Comparison of ENCODE assay signal across 9 cellular contexts in the genomic region with DNA sequence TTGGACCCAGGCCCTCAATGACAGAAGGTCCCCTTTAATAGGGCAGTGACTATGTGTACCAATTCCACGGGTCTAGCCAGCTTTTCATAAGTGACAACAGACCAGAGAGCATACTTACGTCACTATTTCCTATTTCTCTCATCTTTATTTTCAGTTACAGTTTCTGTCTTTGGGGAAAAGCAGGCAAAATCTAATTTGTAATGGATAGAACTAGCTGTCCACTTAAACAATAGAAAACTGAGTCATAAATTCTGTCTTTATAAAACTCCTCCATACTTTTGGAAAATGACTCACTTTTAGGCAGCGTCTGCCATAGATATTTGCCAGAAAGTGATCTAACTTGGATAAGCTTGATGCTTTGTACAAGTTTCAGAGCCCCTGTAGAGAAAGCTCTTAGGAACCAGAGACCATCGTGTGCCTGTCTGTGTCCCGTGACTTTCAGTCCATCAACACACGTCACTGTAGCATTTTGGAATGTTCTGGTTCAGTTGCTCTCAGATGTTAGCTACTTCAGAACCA.
DNase-seq lines count a peak whose midpoint lies in the region; ATAC-seq and TF ChIP-seq lines count a peak whose summit lies in the region.
"Had no signal": no experiment of that assay in that cellular context is flagged by ENCODE, and none has a peak within 500 bp of the region (broad histone marks: within the 10 kb centered on the region; RNA-seq: fewer than 3 reads in every experiment).

No MANE protein-coding gene starts in this region.

- no peaks in the 10 kb centered on the region for H3K27me3 Mint-ChIP-seq in activated T-helper 2 cell treated with anti-CD3 and anti-CD28 coated beads, Interferon-gamma antibody, Interleukin-2, Interleukin-4, amounts not matched to agents 10 μg/mL and 5 μg/mL and 100 μg/mL, durations not matched to agents 14 hours and 24 hours and 36 hours (ENCODE audit: low read depth)
- H3K27me3 Mint-ChIP-seq in naive thymus-derived CD4-positive, alpha-beta T cell = no peaks in the 10 kb centered on the region

- peaks cover 0 to 7% of the 10 kb centered on the region in 2 donors for H3K4me1 ChIP-seq in naive thymus-derived CD4-positive, alpha-beta T cell (ENCODE audit: control insufficient read depth in 2 of 2, insufficient read depth in 2 of 2, low read length in 2 of 2)
- no peaks in the 10 kb centered on the region for H3K4me1 ChIP-seq in BE2C

- peak overlapping the region; percentile 24 for H3K4me3 Mint-ChIP-seq in activated T-helper 2 cell treated with anti-CD3 and anti-CD28 coated beads, Interferon-gamma antibody, Interleukin-2, Interleukin-4, amounts not matched to agents 10 μg/mL and 5 μg/mL and 100 μg/mL, durations not matched to agents 14 hours and 24 hours and 36 hours (ENCODE audit: low read depth)
- H3K4me3 Mint-ChIP-seq in naive thymus-derived CD4-positive, alpha-beta T cell = peak overlapping the region in 5 of 10 donors; percentile 27 to 70 (median 35)

- no peaks in the 10 kb centered on the region for H3K9me3 ChIP-seq in naive thymus-derived CD4-positive, alpha-beta T cell (ENCODE audit: control insufficient read depth in 2 of 3, low read length in 3 of 3)
- no peaks in the 10 kb centered on the region for H3K9me3 ChIP-seq in BE2C

- H3K4me1 Mint-ChIP-seq in activated T-helper 2 cell treated with anti-CD3 and anti-CD28 coated beads, Interferon-gamma antibody, Interleukin-2, Interleukin-4, amounts not matched to agents 10 μg/mL and 5 μg/mL and 100 μg/mL, durations not matched to agents 14 hours and 24 hours and 36 hours (ENCODE audit: low read depth) = peaks cover 49% of the 10 kb centered on the region
- H3K4me1 Mint-ChIP-seq in naive thymus-derived CD4-positive, alpha-beta T cell = peaks cover 43 to 73% (median 55%) of the 10 kb centered on the region in 7 donors

- no peak overlapping the region for H3K27ac ChIP-seq in naive thymus-derived CD4-positive, alpha-beta T cell (ENCODE audit: low read depth, low read length)

- no peaks in the 10 kb centered on the region for H3K36me3 ChIP-seq in naive thymus-derived CD4-positive, alpha-beta T cell (ENCODE audit: control insufficient read depth in 2 of 3, insufficient read depth in 3 of 3, low read length in 3 of 3)
- no peaks in the 10 kb centered on the region for H3K36me3 ChIP-seq in BE2C

- intact Hi-C loops in activated T-helper 2 cell treated with anti-CD3 and anti-CD28 coated beads, Interferon-gamma antibody, Interleukin-2, Interleukin-4, amounts not matched to agents 10 μg/mL and 5 μg/mL and 100 μg/mL, durations not matched to agents 14 hours and 24 hours and 36 hours (cut with micrococcal nuclease) = loop anchor here (1.0 to 5.0 kb wide), 7 partner anchors 22 to 954 kb away; no protein-coding TSS in a partner anchor
- intact Hi-C loops in naive thymus-derived CD4-positive, alpha-beta T cell (cut with micrococcal nuclease) = loop anchor here (1.0 to 5.0 kb wide), 5 partner anchors 22 to 859 kb away; partner anchors contain the start of gene IQGAP2 (in 1 of the 2)
- intact Hi-C loops in left colon (cut with DNase I, micrococcal nuclease) = no loop called here

- no peaks in the 10 kb centered on the region for H3K27me3 ChIP-seq in naive thymus-derived CD4-positive, alpha-beta T cell (ENCODE audit: control insufficient read depth in 2 of 2, insufficient read depth in 2 of 2, low read length in 2 of 2)
- H3K27me3 ChIP-seq in BE2C = no peaks in the 10 kb centered on the region

- H3K36me3 Mint-ChIP-seq in activated T-helper 2 cell treated with anti-CD3 and anti-CD28 coated beads, Interferon-gamma antibody, Interleukin-2, Interleukin-4, amounts not matched to agents 10 μg/mL and 5 μg/mL and 100 μg/mL, durations not matched to agents 14 hours and 24 hours and 36 hours (ENCODE audit: low read depth) = peaks cover 19% of the 10 kb centered on the region
- H3K36me3 Mint-ChIP-seq in naive thymus-derived CD4-positive, alpha-beta T cell = peaks cover 0 to 24% (median 22%) of the 10 kb centered on the region in 5 donors

- POLR2A ChIA-PET in naive thymus-derived CD4-positive, alpha-beta T cell (lab: Charles Lee) = interaction anchor here (0.5 kb wide), 1 partner anchor 1449 kb away, joined by 3 read pairs; no protein-coding TSS in a partner anchor

- no peak for DNase-seq in activated T-helper 2 cell treated with anti-CD3 and anti-CD28 coated beads, Interferon-gamma antibody, Interleukin-2, Interleukin-4, amounts not matched to agents 10 μg/mL and 5 μg/mL and 100 μg/mL, durations not matched to agents 14 hours and 24 hours and 36 hours (ENCODE audit: low spot score)
- DNase-seq in naive thymus-derived CD4-positive, alpha-beta T cell = no peak
- DNase-seq in left colon (no peak), NCI-H2196 treated with DMSO at 0.1 percent for 48 hours (lab: John Stamatoyannopoulos, UW; ENCODE audit: unreplicated experiment) (no peak), BE2C (no peak), 8988T (no peak)

- CTCF ChIA-PET in naive thymus-derived CD4-positive, alpha-beta T cell (lab: Charles Lee) = interaction anchor here (0.7 kb wide), 2 partner anchors 58 to 59 kb away, joined by 3 read pairs; no protein-coding TSS in a partner anchor

- H3K27ac Mint-ChIP-seq in activated T-helper 2 cell treated with anti-CD3 and anti-CD28 coated beads, Interferon-gamma antibody, Interleukin-2, Interleukin-4, amounts not matched to agents 10 μg/mL and 5 μg/mL and 100 μg/mL, durations not matched to agents 14 hours and 24 hours and 36 hours = peak overlapping the region; percentile 82
- peak overlapping the region in 6 of 9 donors; percentile 6 to 78 (median 32) for H3K27ac Mint-ChIP-seq in naive thymus-derived CD4-positive, alpha-beta T cell

- peaks cover 11% of the 10 kb centered on the region for H3K9me3 Mint-ChIP-seq in activated T-helper 2 cell treated with anti-CD3 and anti-CD28 coated beads, Interferon-gamma antibody, Interleukin-2, Interleukin-4, amounts not matched to agents 10 μg/mL and 5 μg/mL and 100 μg/mL, durations not matched to agents 14 hours and 24 hours and 36 hours
- peaks cover 0 to 11% (median 3%) of the 10 kb centered on the region in 11 donors for H3K9me3 Mint-ChIP-seq in naive thymus-derived CD4-positive, alpha-beta T cell

- peak; percentile 89 for ATAC-seq in GM18868 (IDR thresholded peaks at IDR 0.05; ENCODE audit: unreplicated experiment)
- ATAC-seq in HG02884 (IDR thresholded peaks at IDR 0.05; ENCODE audit: unreplicated experiment) = peak; percentile 68
- ATAC-seq in naive thymus-derived CD4-positive, alpha-beta T cell = peak; percentile 51
- ATAC-seq in left colon = no peak
- ATAC-seq: Panc1 had no signal

- no peak for TF ChIP-seq CTCF in BE2C (IDR thresholded peaks at IDR 0.05; ENCODE audit: low read depth, low read length)

- no peak overlapping the region for H3K4me3 ChIP-seq in naive thymus-derived CD4-positive, alpha-beta T cell (ENCODE audit: low read length)
- H3K4me3 ChIP-seq in BE2C (ENCODE audit: low read depth, low read length) = no peak overlapping the region

Comparison
In these comparisons a context has a peak if more than half of its experiments do, and no peak if none do; other contexts are left out.
1. intact Hi-C loops: an anchor here in activated T-helper 2 cell treated with anti-CD3 and anti-CD28 coated beads, Interferon-gamma antibody, Interleukin-2, Interleukin-4, amounts not matched to agents 10 μg/mL and 5 μg/mL and 100 μg/mL, durations not matched to agents 14 hours and 24 hours and 36 hours (1.0 to 5.0 kb wide) and naive thymus-derived CD4-positive, alpha-beta T cell (1.0 to 5.0 kb wide); none called in left colon.